Comparison of ENCODE assay signal across 8 cellular contexts in the genomic region with DNA sequence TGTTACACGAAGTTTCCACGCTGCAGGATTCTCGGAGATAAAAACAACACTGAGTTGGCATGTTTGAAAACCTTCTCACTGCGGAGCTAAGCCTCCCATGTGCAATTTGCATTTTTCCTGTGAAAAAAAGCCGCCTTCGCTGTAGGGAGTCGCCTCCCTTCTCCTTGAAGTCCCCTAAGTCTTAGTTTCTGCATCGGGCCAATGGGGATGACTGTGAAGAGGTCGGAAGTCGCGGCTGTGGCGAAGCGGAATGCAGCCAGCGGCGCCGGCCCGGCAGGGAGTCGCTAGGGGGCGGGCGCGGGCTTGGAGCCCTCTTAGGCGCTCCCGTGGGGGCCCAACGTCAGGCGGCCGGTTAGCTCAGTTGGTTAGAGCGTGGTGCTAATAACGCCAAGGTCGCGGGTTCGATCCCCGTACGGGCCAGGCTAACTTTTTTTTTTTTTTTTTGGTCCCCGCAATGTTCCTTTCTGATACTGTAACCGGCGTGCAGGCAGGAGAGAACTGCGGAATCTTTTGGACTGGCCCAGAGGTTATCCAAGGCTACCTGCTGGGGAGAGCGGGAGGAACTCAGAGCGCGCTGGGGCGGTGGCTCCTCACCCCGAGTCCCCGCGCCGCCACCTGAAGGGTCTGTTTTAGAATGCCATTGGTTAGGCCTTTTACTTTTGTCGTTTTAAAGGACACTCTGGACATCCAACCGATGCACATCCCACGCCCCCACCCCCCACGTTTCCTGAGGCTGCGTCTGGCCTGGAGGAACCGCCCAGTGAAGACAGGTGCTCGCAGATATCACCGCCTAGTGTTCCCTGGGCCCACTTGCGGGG. TPM values are rescaled to one million over a fixed set of nuclear protein-coding genes. Genes with fewer than 3 reads are reported as not detected.
DNase-seq lines count a peak whose midpoint lies in the region; ATAC-seq, FAIRE-seq and TF ChIP-seq lines count a peak whose summit lies in the region.

No MANE protein-coding gene starts in this region.

- H3K79me2 ChIP-seq in keratinocyte (ENCODE audit: control insufficient read depth, insufficient read depth, low read length) = peaks cover 9% of the 10 kb centered on the region

- dilution Hi-C loops in keratinocyte (cut with MboI; ENCODE audit: extremely low pct_ligation_motif_present, low sequenced_read_pairs) = no loop called here

- no peaks in the 10 kb centered on the region for H3K9me3 ChIP-seq in keratinocyte (ENCODE audit: control insufficient read depth, low read depth, low read length)

- peak overlapping the region; percentile 84 for H3K4me2 ChIP-seq in keratinocyte (ENCODE audit: control insufficient read depth, extremely low read depth, insufficient read depth, low read depth, low read length)

- no peak for FAIRE-seq in keratinocyte (lab: Jason Lieb, UNC)

- H3K4me1 ChIP-seq in keratinocyte (ENCODE audit: control insufficient read depth, extremely low read depth, insufficient read depth, low read length) = peaks cover 46% of the 10 kb centered on the region

- no peaks in the 10 kb centered on the region for H3K27me3 Mint-ChIP-seq in central memory CD8-positive, alpha-beta T cell

- ATAC-seq in GM19035 (IDR thresholded peaks at IDR 0.05; ENCODE audit: unreplicated experiment) = peak; percentile 64
- ATAC-seq in HG03342 (IDR thresholded peaks at IDR 0.05; ENCODE audit: unreplicated experiment) = peak; percentile 64
- ATAC-seq in central memory CD8-positive, alpha-beta T cell (replicated peaks; ENCODE audit: extremely low read depth, poor library complexity, severe bottlenecking) = peak; percentile 59

- H3K9ac ChIP-seq in keratinocyte (ENCODE audit: control insufficient read depth, extremely low read depth, insufficient read depth, low read length) = peak overlapping the region; percentile 54

- H3K36me3 Mint-ChIP-seq in central memory CD8-positive, alpha-beta T cell (ENCODE audit: insufficient read depth) = peaks cover 37% of the 10 kb centered on the region

- peak overlapping the region; percentile 33 for H3K27ac ChIP-seq in keratinocyte (ENCODE audit: control insufficient read depth, insufficient read depth, low read length)

- TF ChIP-seq CTCF in keratinocyte (optimal IDR thresholded peaks at IDR 0.05 in 1 of 3, IDR thresholded peaks at IDR 0.05 in 1 of 3, conservative IDR thresholded peaks at IDR 0.05 in 1 of 3; ENCODE audit: extremely low read depth in 1 of 3, insufficient read depth in 2 of 3, low read length in 3 of 3) = peak; percentile 70 to 90 (median 72)

- peak overlapping the region; percentile 31 to 72 (median 62) for H3K4me3 ChIP-seq in keratinocyte (ENCODE audit: control insufficient read depth in 2 of 3, extremely low read depth in 1 of 3, insufficient read depth in 2 of 3, low read depth in 1 of 3, low read length in 3 of 3)

- H4K20me1 ChIP-seq in keratinocyte (ENCODE audit: control insufficient read depth, extremely low read depth, insufficient read depth, low read length) = no peaks in the 10 kb centered on the region

- peaks cover 45% of the 10 kb centered on the region for H3K4me1 Mint-ChIP-seq in central memory CD8-positive, alpha-beta T cell

- H3K36me3 ChIP-seq in keratinocyte (ENCODE audit: control insufficient read depth in 2 of 2, extremely low read depth in 1 of 2, insufficient read depth in 2 of 2, low read length in 2 of 2) = peaks cover 0 to 4% of the 10 kb centered on the region in 2 experiments

- no peaks in the 10 kb centered on the region for H3K9me1 ChIP-seq in keratinocyte (ENCODE audit: control insufficient read depth, extremely low read depth, insufficient read depth, low read length)

- H3K27me3 ChIP-seq in keratinocyte (ENCODE audit: control insufficient read depth, extremely low read depth, insufficient read depth, low read length) = no peaks in the 10 kb centered on the region

- H3K27ac Mint-ChIP-seq in central memory CD8-positive, alpha-beta T cell (ENCODE audit: low read depth) = peak overlapping the region; percentile 100

- H3K9me3 Mint-ChIP-seq in central memory CD8-positive, alpha-beta T cell = no peaks in the 10 kb centered on the region

- peak overlapping the region; percentile 83 for H2AFZ ChIP-seq in keratinocyte (ENCODE audit: control insufficient read depth, low read length)

- DNase-seq in AML-193 (lab: John Stamatoyannopoulos, UW) (peak; percentile 80), NCI-H345 treated with DMSO at 0.1 percent for 48 hours (lab: John Stamatoyannopoulos, UW; ENCODE audit: unreplicated experiment) (peak; percentile 69), keratinocyte (ENCODE audit: low read depth, low spot score) (peak; percentile 56)
- peak; percentile 88 for DNase-seq in activated CD4-positive, CD25-positive, alpha-beta regulatory T cell treated with anti-CD3 and anti-CD28 coated beads, Interleukin-2, amount 50 U/mL, for 16 hours (ENCODE audit: low read depth, low spot score)
- peak; percentile 91 to 99 for DNase-seq in central memory CD8-positive, alpha-beta T cell (ENCODE audit: low spot score in 2 of 2)
- peak; percentile 91 to 99 (median 93) for DNase-seq in stimulated activated CD4-positive, alpha-beta T cell treated with anti-CD3 and anti-CD28 coated beads, Interleukin-12 subunit alpha, Interleukin-12 subunit beta, amount 100 ng/mL, for 48 hours (ENCODE audit: low read depth in 2 of 3, low spot score in 1 of 3)

- peak overlapping the region; percentile 92 for H3K4me3 Mint-ChIP-seq in central memory CD8-positive, alpha-beta T cell

RNA-seq across cellular contexts. Expression of a gene that starts 2.6 kb away (rescaled TPM):
- polyA plus RNA-seq in keratinocyte = 9.9 to 11.0 TPM (median 10.9 TPM) in 3 replicates
- 6.7 TPM for polyA plus RNA-seq in keratinocyte (2011; ENCODE audit: low read depth)
- 5.5 and 6.5 TPM in 2 replicates for polyA plus RNA-seq in keratinocyte (2011; cell fraction: cytosol; rRNA removed)
- polyA plus RNA-seq in keratinocyte (2011; cell fraction: nucleus; rRNA removed) = 32.9 and 37.3 TPM in 2 replicates
- 6.6 and 8.6 TPM in 2 replicates for polyA plus RNA-seq in keratinocyte (2012; ENCODE audit: low replicate concordance)
- polyA minus RNA-seq in keratinocyte = 3.1 to 13.4 TPM (median 9.4 TPM) in 3 replicates
- polyA minus RNA-seq in keratinocyte (2011; cell fraction: cytosol; rRNA and poly(A)+ RNA removed) = 9.0 TPM
- polyA minus RNA-seq in keratinocyte (2011; cell fraction: nucleus; rRNA and poly(A)+ RNA removed) = 8.5 and 11.6 TPM in 2 replicates

RNA-seq across cellular contexts. Expression of a gene that starts 12.0 kb away (rescaled TPM):
- 24.5 to 41.7 TPM (median 38.1 TPM) in 3 replicates for polyA plus RNA-seq in keratinocyte
- polyA plus RNA-seq in keratinocyte (2011; ENCODE audit: low read depth) = 8.0 TPM
- 20.8 and 24.2 TPM in 2 replicates for polyA plus RNA-seq in keratinocyte (2011; cell fraction: cytosol; rRNA removed)
- polyA plus RNA-seq in keratinocyte (2011; cell fraction: nucleus; rRNA removed) = 85.4 and 109 TPM in 2 replicates
- polyA plus RNA-seq in keratinocyte (2012; ENCODE audit: low replicate concordance) = 7.6 and 32.2 TPM in 2 replicates
- polyA minus RNA-seq in keratinocyte = 11.1 to 34.4 TPM (median 26.8 TPM) in 3 replicates
- polyA minus RNA-seq in keratinocyte (2011; cell fraction: cytosol; rRNA and poly(A)+ RNA removed) = 7.7 TPM
- polyA minus RNA-seq in keratinocyte (2011; cell fraction: nucleus; rRNA and poly(A)+ RNA removed) = 20.0 and 40.4 TPM in 2 replicates

RNA-seq across cellular contexts. Expression of a gene that starts 45.7 kb away (rescaled TPM):
- 44.3 to 55.4 TPM (median 49.3 TPM) in 3 replicates for polyA plus RNA-seq in keratinocyte
- 50.6 TPM for polyA plus RNA-seq in keratinocyte (2011; ENCODE audit: low read depth)
- 54.6 and 61.0 TPM in 2 replicates for polyA plus RNA-seq in keratinocyte (2011; cell fraction: cytosol; rRNA removed)
- 23.4 and 23.6 TPM in 2 replicates for polyA plus RNA-seq in keratinocyte (2011; cell fraction: nucleus; rRNA removed)
- polyA plus RNA-seq in keratinocyte (2012; ENCODE audit: low replicate concordance) = 33.9 and 48.7 TPM in 2 replicates
- polyA minus RNA-seq in keratinocyte = 22.4 to 36.5 TPM (median 35.4 TPM) in 3 replicates
- polyA minus RNA-seq in keratinocyte (2011; cell fraction: cytosol; rRNA and poly(A)+ RNA removed) = 29.2 TPM
- 7.8 and 14.3 TPM in 2 replicates for polyA minus RNA-seq in keratinocyte (2011; cell fraction: nucleus; rRNA and poly(A)+ RNA removed)

RNA-seq across cellular contexts. Expression of a gene that starts 45.8 kb away (rescaled TPM):
- polyA plus RNA-seq in keratinocyte = 8.1 to 8.7 TPM (median 8.3 TPM) in 3 replicates
- polyA plus RNA-seq in keratinocyte (2011; ENCODE audit: low read depth) = 6.3 TPM
- polyA plus RNA-seq in keratinocyte (2011; cell fraction: cytosol; rRNA removed) = 6.4 TPM in 2 replicates
- polyA plus RNA-seq in keratinocyte (2011; cell fraction: nucleus; rRNA removed) = 14.0 and 17.2 TPM in 2 replicates
- polyA plus RNA-seq in keratinocyte (2012; ENCODE audit: low replicate concordance) = 4.9 and 10.4 TPM in 2 replicates
- 15.0 to 38.9 TPM (median 15.9 TPM) in 3 replicates for polyA minus RNA-seq in keratinocyte
- polyA minus RNA-seq in keratinocyte (2011; cell fraction: cytosol; rRNA and poly(A)+ RNA removed) = 22.1 TPM
- polyA minus RNA-seq in keratinocyte (2011; cell fraction: nucleus; rRNA and poly(A)+ RNA removed) = 24.5 and 27.2 TPM in 2 replicates

Comparison
In these comparisons a context has a peak if more than half of its experiments do, and no peak if none do; other contexts are left out.
1. Peak in every context shown above with its lines: DNase-seq, ATAC-seq, H3K4me3 ChIP-seq and H3K27ac ChIP-seq.